In the genomic region with DNA sequence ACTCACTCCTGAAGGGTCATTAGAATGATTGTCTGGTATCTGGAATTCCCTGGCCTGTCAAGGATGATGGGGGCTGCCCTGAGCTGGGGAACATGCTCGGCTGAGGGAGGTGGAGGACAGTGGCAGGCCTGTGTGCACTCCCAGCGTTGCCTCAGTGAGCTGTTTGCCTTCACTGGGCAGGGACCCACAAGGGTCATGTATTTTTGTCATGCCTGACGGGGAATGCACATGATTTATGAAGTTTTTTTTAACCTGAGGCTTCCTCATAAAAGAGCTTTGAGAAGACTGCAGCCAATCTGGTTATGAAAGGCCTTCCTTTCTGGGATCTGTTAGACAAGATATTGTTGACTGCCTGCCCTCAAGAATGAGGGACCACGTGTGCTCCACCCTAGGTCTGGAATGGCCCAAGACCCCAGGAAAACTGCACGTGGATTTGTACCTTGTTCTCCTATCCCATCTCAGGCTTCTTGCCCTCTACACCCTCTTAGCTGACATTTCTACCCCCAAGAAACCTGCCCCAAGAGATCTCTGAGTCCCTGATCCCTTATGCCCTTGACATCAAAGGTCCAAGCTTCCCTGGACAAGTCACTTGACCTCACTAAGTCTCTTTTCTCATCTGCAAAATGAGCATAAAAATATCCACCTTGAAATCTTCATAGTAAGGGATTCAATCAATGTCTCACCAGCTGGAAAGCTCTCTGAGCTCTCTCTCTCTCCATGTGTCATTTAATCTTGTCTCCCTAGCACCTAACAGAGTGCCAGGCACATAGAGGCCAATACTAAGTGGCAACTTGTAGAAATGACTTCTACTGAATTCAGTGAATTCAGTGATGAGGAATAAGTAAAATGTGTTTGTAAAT, we compare ENCODE assay signal across 32 cellular contexts. TPM values are rescaled to one million over a fixed set of nuclear protein-coding genes. Genes with fewer than 3 reads are reported as not detected.
DNase-seq lines count a peak whose midpoint lies in the region; ATAC-seq and TF ChIP-seq lines count a peak whose summit lies in the region.
"Had no signal": no experiment of that assay in that cellular context is flagged by ENCODE, and none has a peak within 500 bp of the region (broad histone marks: within the 10 kb centered on the region; RNA-seq: fewer than 3 reads in every experiment).

No MANE protein-coding gene starts in this region.

- DNase-seq in Caco-2, result peak in 1 of 2 experiments; percentile 43
- DNase-seq in RPMI7951 (ENCODE audit: low read depth), result peak; percentile 36
- peak; percentile 76 for DNase-seq in foreskin melanocyte
- no peak for DNase-seq in neuronal stem cell (ENCODE audit: low spot score)
- DNase-seq in naive thymus-derived CD8-positive, alpha-beta T cell, result no peak
- DNase-seq in activated naive CD8-positive, alpha-beta T cell treated with anti-CD3 and anti-CD28 coated beads for 36 hours, result no peak
- no peak for DNase-seq in posterior cingulate gyrus
- DNase-seq: activated B cell treated with CpG ODN at 0.5 μM for 24 hours; activated CD4-positive, alpha-beta T cell treated with anti-CD3 and anti-CD28 coated beads, Interleukin-2, amount 50 U/mL, for 1 hour; activated naive CD4-positive, alpha-beta T cell treated with anti-CD3 and anti-CD28 coated beads, Interleukin-2, amount 10 ng/mL, durations not matched to agents 7 days and 5 days; amniotic stem cell; effector memory CD4-positive, alpha-beta T cell; erythroblast; foreskin fibroblast; immature natural killer cell; Karpas-422; left ventricle myocardium superior; naive B cell; NCI-H1694; NCI-H510A treated with DMSO at 0.1 percent for 48 hours; NK-92 treated with Interleukin-12 subunit alpha and Interleukin-12 subunit beta, amount 100 ng/mL, for 24 hours; SHP77; stimulated activated CD4-positive, alpha-beta T cell treated with anti-CD3 and anti-CD28 coated beads, Interleukin-4, amount 100 ng/mL, for 24 hours; substantia nigra had no signal

- peak overlapping the region; percentile 21 for H2AFZ ChIP-seq in neuronal stem cell (ENCODE audit: low read length)

- no peak overlapping the region for H2AK5ac ChIP-seq in neuronal stem cell (ENCODE audit: low read depth, low read length)

- no peaks in the 10 kb centered on the region for H3K27me3 ChIP-seq in Caco-2 (replicated peaks; ENCODE audit: control insufficient read depth, insufficient read depth, low read length)
- no peaks in the 10 kb centered on the region for H3K27me3 ChIP-seq in neuronal stem cell (ENCODE audit: control insufficient read depth in 3 of 3, insufficient read depth in 3 of 3, low read depth in 1 of 3, low read length in 3 of 3)
- H3K27me3 ChIP-seq: right atrium auricular region had no signal

- no peak overlapping the region for H3K14ac ChIP-seq in neuronal stem cell (ENCODE audit: low read length)

- H3K4me1 ChIP-seq in Caco-2 (peaks cover 70% of the 10 kb centered on the region), neuronal stem cell (ENCODE audit: control insufficient read depth in 2 of 2, insufficient read depth in 1 of 2, low read depth in 1 of 2, low read length in 2 of 2) (peaks cover 35 to 41% of the 10 kb centered on the region in 2 donors)

- no peak overlapping the region for H3K4ac ChIP-seq in neuronal stem cell (ENCODE audit: low read length)

- no peak overlapping the region for H3K4me3 Mint-ChIP-seq in Caco-2 (ENCODE audit: unreplicated experiment)
- H3K4me3 Mint-ChIP-seq in naive thymus-derived CD8-positive, alpha-beta T cell, result no peak overlapping the region
- no peak overlapping the region for H3K4me3 Mint-ChIP-seq in activated naive CD8-positive, alpha-beta T cell treated with anti-CD3 and anti-CD28 coated beads for 36 hours
- H3K4me3 Mint-ChIP-seq: activated B cell treated with CpG ODN at 0.5 μM for 24 hours; activated naive CD4-positive, alpha-beta T cell treated with anti-CD3 and anti-CD28 coated beads, Interleukin-2, amount 10 ng/mL, durations not matched to agents 7 days and 5 days; immature natural killer cell; stimulated activated effector memory CD8-positive, alpha-beta T cell treated with anti-CD3 and anti-CD28 coated beads, Interleukin-12 subunit alpha, Interleukin-12 subunit beta, amount 100 ng/mL, for 72 hours had no signal

- no TSS peak for BruUV-seq in Caco-2 (replicated peaks; lab: Mats Ljungman, UMichigan)

- H2BK5ac ChIP-seq in neuronal stem cell (ENCODE audit: low read length), result peak overlapping the region; percentile 60

- peak overlapping the region; percentile 57 for H3K27ac ChIP-seq in neuronal stem cell (replicated peaks; ENCODE audit: low read length)
- H3K27ac ChIP-seq: coronary artery, right atrium auricular region had no signal

- intact Hi-C loops in Caco-2 (cut with micrococcal nuclease; ENCODE audit: unreplicated experiment), result no loop called here
- intact Hi-C loops in posterior cingulate gyrus (cut with DNase I), result no loop called here

- H3K27me3 Mint-ChIP-seq in Caco-2 (ENCODE audit: insufficient read depth, unreplicated experiment), result no peaks in the 10 kb centered on the region
- H3K27me3 Mint-ChIP-seq in naive thymus-derived CD8-positive, alpha-beta T cell, result peaks cover 0 to 8% (median 2%) of the 10 kb centered on the region in 5 donors
- no peaks in the 10 kb centered on the region for H3K27me3 Mint-ChIP-seq in activated naive CD8-positive, alpha-beta T cell treated with anti-CD3 and anti-CD28 coated beads for 36 hours

- H3K4me3 ChIP-seq in Caco-2 (ENCODE audit: low read depth, low read length), result no peak overlapping the region
- H3K4me3 ChIP-seq in neuronal stem cell (ENCODE audit: low read length in 2 of 2), result no peak overlapping the region
- H3K4me3 ChIP-seq: coronary artery, right atrium auricular region had no signal

- POLR2A ChIA-PET in Caco-2 (lab: Charles Lee), result interaction anchor here (1.1 kb wide), 1 partner anchor 26 kb away, joined by 6 read pairs; no protein-coding TSS in a partner anchor
- POLR2A ChIA-PET in naive thymus-derived CD8-positive, alpha-beta T cell (lab: Charles Lee), result no interaction called here

- peak overlapping the region; percentile 59 for H4K91ac ChIP-seq in neuronal stem cell (ENCODE audit: low read depth, low read length, poor library complexity)

- no peaks in the 10 kb centered on the region for H3K36me3 Mint-ChIP-seq in Caco-2 (ENCODE audit: insufficient read depth, unreplicated experiment)
- H3K36me3 Mint-ChIP-seq in naive thymus-derived CD8-positive, alpha-beta T cell, result peaks cover 0 to under 1% (median 0%) of the 10 kb centered on the region in 3 donors
- no peaks in the 10 kb centered on the region for H3K36me3 Mint-ChIP-seq in activated naive CD8-positive, alpha-beta T cell treated with anti-CD3 and anti-CD28 coated beads for 36 hours
- H3K36me3 Mint-ChIP-seq: activated naive CD4-positive, alpha-beta T cell treated with anti-CD3 and anti-CD28 coated beads, Interleukin-2, amount 10 ng/mL, durations not matched to agents 7 days and 5 days; immature natural killer cell; naive B cell; stimulated activated effector memory CD8-positive, alpha-beta T cell treated with anti-CD3 and anti-CD28 coated beads, Interleukin-12 subunit alpha, Interleukin-12 subunit beta, amount 100 ng/mL, for 72 hours had no signal

- H3K36me3 ChIP-seq in Caco-2 (ENCODE audit: control insufficient read depth, insufficient read depth, low read length) (no peaks in the 10 kb centered on the region), neuronal stem cell (replicated peaks in 1 of 2; ENCODE audit: control insufficient read depth in 2 of 2, insufficient read depth in 2 of 2, low read length in 2 of 2) (no peaks in the 10 kb centered on the region)
- H3K36me3 ChIP-seq: right atrium auricular region had no signal

- H3K9me3 Mint-ChIP-seq in Caco-2 (ENCODE audit: unreplicated experiment), result no peaks in the 10 kb centered on the region
- no peaks in the 10 kb centered on the region for H3K9me3 Mint-ChIP-seq in naive thymus-derived CD8-positive, alpha-beta T cell
- no peaks in the 10 kb centered on the region for H3K9me3 Mint-ChIP-seq in activated naive CD8-positive, alpha-beta T cell treated with anti-CD3 and anti-CD28 coated beads for 36 hours
- H3K9me3 Mint-ChIP-seq: activated B cell treated with CpG ODN at 0.5 μM for 24 hours; activated naive CD4-positive, alpha-beta T cell treated with anti-CD3 and anti-CD28 coated beads, Interleukin-2, amount 10 ng/mL, durations not matched to agents 7 days and 5 days; immature natural killer cell; naive B cell; stimulated activated effector memory CD8-positive, alpha-beta T cell treated with anti-CD3 and anti-CD28 coated beads, Interleukin-12 subunit alpha, Interleukin-12 subunit beta, amount 100 ng/mL, for 72 hours had no signal

- peak overlapping the region; percentile 35 for H3K27ac Mint-ChIP-seq in Caco-2 (ENCODE audit: unreplicated experiment)
- H3K27ac Mint-ChIP-seq in naive thymus-derived CD8-positive, alpha-beta T cell, result peak overlapping the region in 1 of 10 donors; percentile 10
- no peak overlapping the region for H3K27ac Mint-ChIP-seq in activated naive CD8-positive, alpha-beta T cell treated with anti-CD3 and anti-CD28 coated beads for 36 hours
- H3K27ac Mint-ChIP-seq: activated B cell treated with CpG ODN at 0.5 μM for 24 hours; activated naive CD4-positive, alpha-beta T cell treated with anti-CD3 and anti-CD28 coated beads, Interleukin-2, amount 10 ng/mL, durations not matched to agents 7 days and 5 days; immature natural killer cell; stimulated activated effector memory CD8-positive, alpha-beta T cell treated with anti-CD3 and anti-CD28 coated beads, Interleukin-12 subunit alpha, Interleukin-12 subunit beta, amount 100 ng/mL, for 72 hours had no signal

- ATAC-seq in naive thymus-derived CD8-positive, alpha-beta T cell, result no peak
- ATAC-seq in HG02970 (IDR thresholded peaks at IDR 0.05; ENCODE audit: low FRiP score, unreplicated experiment), result no peak
- ATAC-seq: HCT116; left ventricle myocardium superior; stimulated activated effector memory CD8-positive, alpha-beta T cell treated with anti-CD3 and anti-CD28 coated beads, Interleukin-12 subunit alpha, Interleukin-12 subunit beta, amount 100 ng/mL, for 72 hours had no signal

- no peak overlapping the region for H3K4me2 ChIP-seq in neuronal stem cell (ENCODE audit: insufficient read depth, low read length, poor library complexity, severe bottlenecking)

- H4K8ac ChIP-seq in neuronal stem cell (ENCODE audit: low read depth, low read length), result no peak overlapping the region

- H2BK120ac ChIP-seq in neuronal stem cell (ENCODE audit: low read depth, low read length), result peak overlapping the region; percentile 42

- peak overlapping the region; percentile 87 for H3K18ac ChIP-seq in neuronal stem cell (ENCODE audit: low read length)

- no CpG with 5 or more reads among the region's 5 CpGs for WGBS in neuronal stem cell (ENCODE audit: extremely low coverage in 2 of 2, insufficient read length in 2 of 2, insufficient replicate concordance in 1 of 2), 2 donors

- peak overlapping the region; percentile 17 for H2BK12ac ChIP-seq in neuronal stem cell (ENCODE audit: low read length)

- TF ChIP-seq CTCF in Caco-2 (IDR thresholded peaks at IDR 0.05; ENCODE audit: insufficient read depth in 1 of 2, low read depth in 1 of 2, low read length in 1 of 2, severe bottlenecking in 1 of 2, unreplicated experiment in 1 of 2), result no peak

- H3K4me1 Mint-ChIP-seq in Caco-2 (ENCODE audit: low read depth, unreplicated experiment), result peaks cover 32% of the 10 kb centered on the region
- H3K4me1 Mint-ChIP-seq in naive thymus-derived CD8-positive, alpha-beta T cell, result peaks cover 0 to 4% (median 0%) of the 10 kb centered on the region in 4 donors
- no peaks in the 10 kb centered on the region for H3K4me1 Mint-ChIP-seq in activated naive CD8-positive, alpha-beta T cell treated with anti-CD3 and anti-CD28 coated beads for 36 hours
- H3K4me1 Mint-ChIP-seq: activated naive CD4-positive, alpha-beta T cell treated with anti-CD3 and anti-CD28 coated beads, Interleukin-2, amount 10 ng/mL, durations not matched to agents 7 days and 5 days; immature natural killer cell; stimulated activated effector memory CD8-positive, alpha-beta T cell treated with anti-CD3 and anti-CD28 coated beads, Interleukin-12 subunit alpha, Interleukin-12 subunit beta, amount 100 ng/mL, for 72 hours had no signal

- H3K9ac ChIP-seq in neuronal stem cell (ENCODE audit: low read depth, low read length, poor library complexity), result no peak overlapping the region

- no peaks in the 10 kb centered on the region for H3K79me1 ChIP-seq in neuronal stem cell (ENCODE audit: low read depth, low read length)

- CTCF ChIA-PET in Caco-2 (lab: Charles Lee), result no interaction called here

- H2BK15ac ChIP-seq in neuronal stem cell (ENCODE audit: low read length), result no peak overlapping the region

- no peak overlapping the region for H3K23ac ChIP-seq in neuronal stem cell (ENCODE audit: low read depth, low read length, poor library complexity)

- no peaks in the 10 kb centered on the region for H3K9me3 ChIP-seq in Caco-2
- H3K9me3 ChIP-seq in neuronal stem cell (replicated peaks in 1 of 2; ENCODE audit: control insufficient read depth in 2 of 2, insufficient read depth in 1 of 2, low read depth in 1 of 2, low read length in 2 of 2), result no peaks in the 10 kb centered on the region
- H3K9me3 ChIP-seq: right atrium auricular region had no signal

RNA-seq across cellular contexts. Expression of gene COL2A1, which starts 24.5 kb away (rescaled TPM):
- total RNA-seq in Caco-2 (2022), result 200 and 201 TPM in 2 replicates
- total RNA-seq in RPMI7951 (2014; rRNA removed; shearing (Covaris generic)), result not detected in 2 replicates
- polyA plus RNA-seq in neuronal stem cell (2013, experiment 1 of 2), result 481 TPM
- polyA plus RNA-seq in neuronal stem cell (2013, experiment 2 of 2), result 461 TPM
- total RNA-seq in naive thymus-derived CD8-positive, alpha-beta T cell, result under 1 TPM in 1 of 2 experiments, not detected in 1; 0.52 TPM
- not detected for polyA plus RNA-seq in naive thymus-derived CD8-positive, alpha-beta T cell
- under 1 TPM in 1 of 2 experiments, not detected in 1; 0.04 TPM for total RNA-seq in activated naive CD8-positive, alpha-beta T cell treated with anti-CD3 and anti-CD28 coated beads for 36 hours
- total RNA-seq: activated B cell treated with CpG ODN at 0.5 μM for 24 hours, mesenteric fat pad, right atrium auricular region had no signal
- polyA plus RNA-seq: BJ, immature natural killer cell, urinary bladder had no signal

Comparison
In these comparisons a context has a peak if more than half of its experiments do, and no peak if none do; other contexts are left out.
1. DNase-seq: peak in RPMI7951 (single experiment) and foreskin melanocyte (single experiment); none in neuronal stem cell (single experiment), naive thymus-derived CD8-positive, alpha-beta T cell (0 of 10), activated naive CD8-positive, alpha-beta T cell treated with anti-CD3 and anti-CD28 coated beads for 36 hours (single experiment) and posterior cingulate gyrus (0 of 10).
2. RNA of gene COL2A1, which starts 24.5 kb away (total RNA-seq): 200 to 201 TPM in Caco-2; 0.52 TPM in naive thymus-derived CD8-positive, alpha-beta T cell, 0.04 TPM in activated naive CD8-positive, alpha-beta T cell treated with anti-CD3 and anti-CD28 coated beads for 36 hours and not detected in RPMI7951; every median in the first group is over 100 times any median in the second.